ENCODE assay signal across 10 cellular contexts in the genomic region with DNA sequence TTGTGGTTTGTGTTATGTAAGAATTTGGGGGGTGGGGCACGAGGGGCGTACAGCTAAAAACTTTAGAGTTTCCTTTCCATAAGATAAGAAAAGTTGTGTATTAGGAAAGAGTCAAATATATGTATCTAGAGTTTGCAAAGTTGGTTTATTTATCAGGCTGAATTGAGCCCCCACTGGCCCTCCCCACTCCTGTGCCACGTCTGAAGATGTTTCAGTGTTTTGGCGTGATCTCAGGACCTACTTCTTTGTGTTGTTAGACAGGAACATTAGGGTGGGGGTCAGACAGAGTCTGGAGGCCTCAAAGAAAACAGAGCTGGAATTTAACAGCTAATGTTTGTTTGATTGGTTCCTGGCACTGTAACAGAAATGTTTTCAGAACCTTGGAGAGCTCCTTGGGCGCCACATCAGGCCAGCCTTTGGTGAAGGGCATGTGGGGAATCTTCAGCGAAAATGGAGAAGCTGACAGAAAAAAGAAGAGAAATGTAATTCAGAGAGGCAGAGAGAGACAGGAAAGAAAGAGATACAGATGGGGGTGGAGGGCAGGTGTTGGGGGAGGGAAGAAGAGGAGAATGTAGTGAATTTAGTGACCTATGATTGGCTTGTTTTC. TPM values are rescaled to one million over a fixed set of nuclear protein-coding genes. Genes with fewer than 3 reads are reported as not detected.
A peak's percentile ranks its signal among the peaks of the same experiment; 100 is the strongest.
DNase-seq lines count a peak whose midpoint lies in the region; ATAC-seq and TF ChIP-seq lines count a peak whose summit lies in the region.
"Had no signal": no experiment of that assay in that cellular context is flagged by ENCODE, and none has a peak within 500 bp of the region (broad histone marks: within the 10 kb centered on the region; RNA-seq: fewer than 3 reads in every experiment).

No MANE protein-coding gene starts in this region.

- H3K4me1 Mint-ChIP-seq in natural killer cell treated with Interleukin-12 subunit alpha and Interleukin-12 subunit beta and Interleukin-15 and Interleukin-18, amount 100 ng/mL, for 72 hours (ENCODE audit: low read depth in 2 of 2), result no peaks in the 10 kb centered on the region
- H3K4me1 Mint-ChIP-seq: stimulated activated naive CD8-positive, alpha-beta T cell treated with anti-CD3 and anti-CD28 coated beads, Interleukin-15, amount 100 ng/mL, for 72 hours had no signal

- no peak overlapping the region for H3K4me3 Mint-ChIP-seq in natural killer cell treated with Interleukin-12 subunit alpha and Interleukin-12 subunit beta and Interleukin-15 and Interleukin-18, amount 100 ng/mL, for 72 hours
- H3K4me3 Mint-ChIP-seq: dendritic cell treated with granulocyte-macrophage colony-stimulating factor and Interleukin-4, amounts not matched to agents 40 ng/mL and 50 ng/mL, for 4 days; stimulated activated naive CD8-positive, alpha-beta T cell treated with anti-CD3 and anti-CD28 coated beads, Interleukin-15, amount 100 ng/mL, for 72 hours had no signal

- peak overlapping the region; percentile 53; the same call in 1 of the 2 replicates for H3K4me3 ChIP-seq in iPS-18c (ENCODE audit: insufficient read depth, low read depth, low read length)

- peaks cover 10% of the 10 kb centered on the region for H3K9me3 Mint-ChIP-seq in natural killer cell treated with Interleukin-12 subunit alpha and Interleukin-12 subunit beta and Interleukin-15 and Interleukin-18, amount 100 ng/mL, for 72 hours
- H3K9me3 Mint-ChIP-seq: dendritic cell treated with granulocyte-macrophage colony-stimulating factor and Interleukin-4, amounts not matched to agents 40 ng/mL and 50 ng/mL, for 4 days had no signal

- DNase-seq in COLO829 (ENCODE audit: low spot score), result peak; percentile 71
- DNase-seq in MV-4-11 (lab: John Stamatoyannopoulos, UW), result peak; percentile 56
- peak; percentile 51 for DNase-seq in amniotic stem cell (lab: John Stamatoyannopoulos, UW)
- no peak for DNase-seq in natural killer cell treated with Interleukin-12 subunit alpha and Interleukin-12 subunit beta and Interleukin-15 and Interleukin-18, amount 100 ng/mL, for 72 hours (ENCODE audit: low spot score)
- DNase-seq in omental fat pad (ENCODE audit: low spot score), result no peak

- peaks cover 0 to 3% of the 10 kb centered on the region in 2 donors for H3K27me3 Mint-ChIP-seq in natural killer cell treated with Interleukin-12 subunit alpha and Interleukin-12 subunit beta and Interleukin-15 and Interleukin-18, amount 100 ng/mL, for 72 hours

- no peaks in the 10 kb centered on the region for H3K9me3 ChIP-seq in iPS-18c (ENCODE audit: control insufficient read depth, insufficient read depth, low read length)

- ATAC-seq in GM19351 (IDR thresholded peaks at IDR 0.05; ENCODE audit: unreplicated experiment) (peak; percentile 78), HG03378 (IDR thresholded peaks at IDR 0.05; ENCODE audit: unreplicated experiment) (no peak), omental fat pad (ENCODE audit: low FRiP score) (no peak)
- ATAC-seq in natural killer cell treated with Interleukin-12 subunit alpha and Interleukin-12 subunit beta and Interleukin-15 and Interleukin-18, amount 100 ng/mL, for 72 hours, result no peak
- ATAC-seq: stimulated activated naive CD8-positive, alpha-beta T cell treated with anti-CD3 and anti-CD28 coated beads, Interleukin-15, amount 100 ng/mL, for 72 hours had no signal

- no peaks in the 10 kb centered on the region for H3K36me3 Mint-ChIP-seq in natural killer cell treated with Interleukin-12 subunit alpha and Interleukin-12 subunit beta and Interleukin-15 and Interleukin-18, amount 100 ng/mL, for 72 hours

- TF ChIP-seq CTCF in omental fat pad (IDR thresholded peaks at IDR 0.05), result no peak

- H3K27ac Mint-ChIP-seq in natural killer cell treated with Interleukin-12 subunit alpha and Interleukin-12 subunit beta and Interleukin-15 and Interleukin-18, amount 100 ng/mL, for 72 hours, result no peak overlapping the region
- H3K27ac Mint-ChIP-seq: dendritic cell treated with granulocyte-macrophage colony-stimulating factor and Interleukin-4, amounts not matched to agents 40 ng/mL and 50 ng/mL, for 4 days; stimulated activated naive CD8-positive, alpha-beta T cell treated with anti-CD3 and anti-CD28 coated beads, Interleukin-15, amount 100 ng/mL, for 72 hours had no signal

RNA-seq across cellular contexts. Expression of a gene that starts 0.7 kb away (rescaled TPM):
- total RNA-seq in natural killer cell treated with Interleukin-12 subunit alpha and Interleukin-12 subunit beta and Interleukin-15 and Interleukin-18, amount 100 ng/mL, for 72 hours, result not detected
- total RNA-seq in omental fat pad, result not detected

Comparison
In these comparisons a context has a peak if more than half of its experiments do, and no peak if none do; other contexts are left out.
1. DNase-seq: peak in COLO829 (single experiment), MV-4-11 (single experiment) and amniotic stem cell (single experiment); none in natural killer cell treated with Interleukin-12 subunit alpha and Interleukin-12 subunit beta and Interleukin-15 and Interleukin-18, amount 100 ng/mL, for 72 hours (single experiment) and omental fat pad (single experiment).